In genomic region chr11:5090668-5091067, GRCh38 we compare ENCODE assay signal across 36 cellular contexts. TPM values are rescaled to one million over a fixed set of nuclear protein-coding genes. Genes with fewer than 3 reads are reported as not detected.
"Had no signal": no experiment of that assay in that cellular context is flagged by ENCODE, and none has a peak within 500 bp of the region (broad histone marks: within the 10 kb centered on the region; RNA-seq: fewer than 3 reads in every experiment).

No MANE protein-coding gene starts in this region.

- ATAC-seq: activated CD8-positive, alpha-beta T cell treated with anti-CD3 and anti-CD28 coated beads for 36 hours; activated naive CD4-positive, alpha-beta T cell treated with anti-CD3 and anti-CD28 coated beads, Interleukin-2, amount 50 U/mL, for 72 hours; activated T-cell treated with anti-CD3 and anti-CD28 coated beads, Interleukin-2, amount 50 U/mL, for 4 hours; activated T-cell treated with anti-CD3 and anti-CD28 coated beads, Interleukin-2, amount 50 U/mL, for 72 hours; activated T-helper 17 cell treated with anti-CD3 and anti-CD28 coated beads, Interleukin-2, amount 50 U/mL, for 72 hours; body of pancreas had no signal

- DNase-seq: activated B cell treated with CpG ODN at 0.5 μM for 24 hours; activated CD4-positive, alpha-beta memory T cell treated with anti-CD3 and anti-CD28 coated beads for 36 hours; activated CD4-positive, alpha-beta T cell treated with anti-CD3 and anti-CD28 coated beads for 4 hours; activated CD4-positive, alpha-beta T cell treated with anti-CD3 and anti-CD28 coated beads, Interleukin-2, amount 10 ng/mL, durations not matched to agents 24 days and 14 days; activated CD4-positive, alpha-beta T cell treated with anti-CD3 and anti-CD28 coated beads, Interleukin-2, amount 50 U/mL, for 1 hour; activated CD4-positive, alpha-beta T cell treated with anti-CD3 and anti-CD28 coated beads, Interleukin-2, amount 50 U/mL, for 4 hours; activated CD4-positive, CD25-positive, alpha-beta regulatory T cell treated with anti-CD3 and anti-CD28 coated beads, Interleukin-2, amount 50 U/mL, for 72 hours; activated CD8-positive, alpha-beta memory T cell treated with anti-CD3 and anti-CD28 coated beads, Interleukin-2, amount 50 U/mL, for 4 hours; activated CD8-positive, alpha-beta T cell treated with anti-CD3 and anti-CD28 coated beads for 36 hours; activated effector memory CD4-positive, alpha-beta T cell treated with anti-CD3 and anti-CD28 coated beads, Interleukin-2, amount 50 U/mL, for 16 hours; activated gamma-delta T cell treated with Interleukin-2 at 50 U/mL for 16 hours; activated naive CD4-positive, alpha-beta T cell; activated naive CD4-positive, alpha-beta T cell treated with anti-CD3 and anti-CD28 coated beads for 36 hours; activated naive CD4-positive, alpha-beta T cell treated with anti-CD3 and anti-CD28 coated beads, Interleukin-2, amount 50 U/mL, for 16 hours; activated naive CD8-positive, alpha-beta T cell treated with anti-CD3 and anti-CD28 coated beads for 36 hours; activated T-cell treated with anti-CD3 and anti-CD28 coated beads for 4 hours; activated T-cell treated with anti-CD3 and anti-CD28 coated beads, Interleukin-2, amount 50 U/mL, for 1 hour; activated T-cell treated with anti-CD3 and anti-CD28 coated beads, Interleukin-2, amount 50 U/mL, for 4 hours; activated T-cell treated with anti-CD3 and anti-CD28 coated beads, Interleukin-2, amount 50 U/mL, for 72 hours; adrenal gland; amniotic stem cell; aorta; body of pancreas; brain microvascular endothelial cell; central memory CD4-positive, alpha-beta T cell; T-helper 2 cell; T-helper 9 cell had no signal

- FAIRE-seq: astrocyte, TTC549 had no signal

RNA-seq across cellular contexts. Expression of gene OR52E1, which starts 21.3 kb away (rescaled TPM):
- total RNA-seq: activated B cell treated with CpG ODN at 0.5 μM for 24 hours; activated CD4-positive, alpha-beta memory T cell treated with anti-CD3 and anti-CD28 coated beads for 36 hours; activated CD4-positive, alpha-beta T cell treated with anti-CD3 and anti-CD28 coated beads, Interleukin-2, amount 10 ng/mL, durations not matched to agents 24 days and 14 days; activated CD8-positive, alpha-beta memory T cell treated with anti-CD3 and anti-CD28 coated beads for 36 hours; activated CD8-positive, alpha-beta T cell treated with anti-CD3 and anti-CD28 coated beads for 36 hours; activated naive CD4-positive, alpha-beta T cell treated with anti-CD3 and anti-CD28 coated beads for 36 hours; activated naive CD4-positive, alpha-beta T cell treated with anti-CD3 and anti-CD28 coated beads, Interleukin-2, amount 50 U/mL, for 72 hours; activated naive CD8-positive, alpha-beta T cell treated with anti-CD3 and anti-CD28 coated beads for 36 hours; activated T-cell treated with anti-CD3 and anti-CD28 coated beads, Interleukin-2, amount 50 U/mL, for 4 hours; activated T-cell treated with anti-CD3 and anti-CD28 coated beads, Interleukin-2, amount 50 U/mL, for 72 hours; activated T-helper 1 cell treated with anti-CD3 and anti-CD28 coated beads, Interleukin-12 subunit alpha, Interleukin-12 subunit beta, Interleukin-2, Interleukin-4 antibody, amounts not matched to agents 30 ng/mL and 10 ng/mL and 1 ng/mL, durations not matched to agents 14 hours and 24 hours and 36 hours; activated T-helper 17 cell treated with anti-CD3 and anti-CD28 coated beads, Interleukin-2, amount 50 U/mL, for 72 hours; adrenal gland; aorta; astrocyte; body of pancreas; breast epithelium; cardiac septum had no signal

RNA-seq across cellular contexts. Expression of gene OR52E2, which starts 31.2 kb away (rescaled TPM):
- total RNA-seq: activated B cell treated with CpG ODN at 0.5 μM for 24 hours; activated CD4-positive, alpha-beta memory T cell treated with anti-CD3 and anti-CD28 coated beads for 36 hours; activated CD4-positive, alpha-beta T cell treated with anti-CD3 and anti-CD28 coated beads, Interleukin-2, amount 10 ng/mL, durations not matched to agents 24 days and 14 days; activated CD8-positive, alpha-beta memory T cell treated with anti-CD3 and anti-CD28 coated beads for 36 hours; activated CD8-positive, alpha-beta T cell treated with anti-CD3 and anti-CD28 coated beads for 36 hours; activated naive CD4-positive, alpha-beta T cell treated with anti-CD3 and anti-CD28 coated beads for 36 hours; activated naive CD4-positive, alpha-beta T cell treated with anti-CD3 and anti-CD28 coated beads, Interleukin-2, amount 50 U/mL, for 72 hours; activated naive CD8-positive, alpha-beta T cell treated with anti-CD3 and anti-CD28 coated beads for 36 hours; activated T-cell treated with anti-CD3 and anti-CD28 coated beads, Interleukin-2, amount 50 U/mL, for 4 hours; activated T-cell treated with anti-CD3 and anti-CD28 coated beads, Interleukin-2, amount 50 U/mL, for 72 hours; activated T-helper 1 cell treated with anti-CD3 and anti-CD28 coated beads, Interleukin-12 subunit alpha, Interleukin-12 subunit beta, Interleukin-2, Interleukin-4 antibody, amounts not matched to agents 30 ng/mL and 10 ng/mL and 1 ng/mL, durations not matched to agents 14 hours and 24 hours and 36 hours; activated T-helper 17 cell treated with anti-CD3 and anti-CD28 coated beads, Interleukin-2, amount 50 U/mL, for 72 hours; adrenal gland; aorta; astrocyte; body of pancreas; breast epithelium; cardiac septum; cerebellum had no signal

RNA-seq across cellular contexts. Expression of gene OR52J3, which starts 44.3 kb away (rescaled TPM):
- total RNA-seq: activated B cell treated with CpG ODN at 0.5 μM for 24 hours; activated CD4-positive, alpha-beta memory T cell treated with anti-CD3 and anti-CD28 coated beads for 36 hours; activated CD4-positive, alpha-beta T cell treated with anti-CD3 and anti-CD28 coated beads, Interleukin-2, amount 10 ng/mL, durations not matched to agents 24 days and 14 days; activated CD8-positive, alpha-beta memory T cell treated with anti-CD3 and anti-CD28 coated beads for 36 hours; activated CD8-positive, alpha-beta T cell treated with anti-CD3 and anti-CD28 coated beads for 36 hours; activated naive CD4-positive, alpha-beta T cell treated with anti-CD3 and anti-CD28 coated beads for 36 hours; activated naive CD4-positive, alpha-beta T cell treated with anti-CD3 and anti-CD28 coated beads, Interleukin-2, amount 50 U/mL, for 72 hours; activated naive CD8-positive, alpha-beta T cell treated with anti-CD3 and anti-CD28 coated beads for 36 hours; activated T-cell treated with anti-CD3 and anti-CD28 coated beads, Interleukin-2, amount 50 U/mL, for 4 hours; activated T-cell treated with anti-CD3 and anti-CD28 coated beads, Interleukin-2, amount 50 U/mL, for 72 hours; activated T-helper 1 cell treated with anti-CD3 and anti-CD28 coated beads, Interleukin-12 subunit alpha, Interleukin-12 subunit beta, Interleukin-2, Interleukin-4 antibody, amounts not matched to agents 30 ng/mL and 10 ng/mL and 1 ng/mL, durations not matched to agents 14 hours and 24 hours and 36 hours; activated T-helper 17 cell treated with anti-CD3 and anti-CD28 coated beads, Interleukin-2, amount 50 U/mL, for 72 hours; adrenal gland; aorta; astrocyte; body of pancreas; breast epithelium; cardiac septum; cerebellum had no signal

RNA-seq across cellular contexts. Expression of gene OR52A5, which starts 47.5 kb away (rescaled TPM):
- total RNA-seq: activated B cell treated with CpG ODN at 0.5 μM for 24 hours; activated CD4-positive, alpha-beta memory T cell treated with anti-CD3 and anti-CD28 coated beads for 36 hours; activated CD4-positive, alpha-beta T cell treated with anti-CD3 and anti-CD28 coated beads, Interleukin-2, amount 10 ng/mL, durations not matched to agents 24 days and 14 days; activated CD8-positive, alpha-beta memory T cell treated with anti-CD3 and anti-CD28 coated beads for 36 hours; activated CD8-positive, alpha-beta T cell treated with anti-CD3 and anti-CD28 coated beads for 36 hours; activated naive CD4-positive, alpha-beta T cell treated with anti-CD3 and anti-CD28 coated beads for 36 hours; activated naive CD4-positive, alpha-beta T cell treated with anti-CD3 and anti-CD28 coated beads, Interleukin-2, amount 50 U/mL, for 72 hours; activated naive CD8-positive, alpha-beta T cell treated with anti-CD3 and anti-CD28 coated beads for 36 hours; activated T-cell treated with anti-CD3 and anti-CD28 coated beads, Interleukin-2, amount 50 U/mL, for 4 hours; activated T-cell treated with anti-CD3 and anti-CD28 coated beads, Interleukin-2, amount 50 U/mL, for 72 hours; activated T-helper 1 cell treated with anti-CD3 and anti-CD28 coated beads, Interleukin-12 subunit alpha, Interleukin-12 subunit beta, Interleukin-2, Interleukin-4 antibody, amounts not matched to agents 30 ng/mL and 10 ng/mL and 1 ng/mL, durations not matched to agents 14 hours and 24 hours and 36 hours; activated T-helper 17 cell treated with anti-CD3 and anti-CD28 coated beads, Interleukin-2, amount 50 U/mL, for 72 hours; adrenal gland; aorta; astrocyte; body of pancreas; breast epithelium; cardiac septum; cerebellum had no signal
